1 cellular context compared by ENCODE assay signal in the genomic region with DNA sequence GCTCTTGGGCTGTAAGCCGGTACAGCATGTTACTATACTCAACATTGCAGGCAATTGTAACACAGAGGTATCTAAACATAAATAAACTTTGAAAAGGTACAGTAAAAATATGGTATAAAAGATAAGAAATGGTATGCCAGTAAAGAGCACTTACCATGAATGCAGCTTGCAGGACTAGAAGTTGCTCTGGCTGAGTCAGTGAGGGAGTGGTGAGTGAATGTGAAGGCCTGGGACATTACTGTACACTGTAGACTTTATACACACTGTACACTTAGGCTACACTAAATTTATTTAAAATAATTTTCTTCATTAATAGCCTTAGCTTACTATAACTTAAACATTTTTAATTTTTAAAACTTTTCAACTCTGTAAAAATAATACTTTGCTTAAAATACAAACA.
TF ChIP-seq lines count a peak whose summit lies in the region.

No MANE protein-coding gene starts in this region.

TF ChIP-seq in IMR-90, 13 proteins besides CTCF, POLR2A, EP300 and RAD21:
- TF ChIP-seq MXI1 (IDR thresholded peaks at IDR 0.05; ENCODE audit: borderline replicate concordance, low read depth, low read length) (no peak), MAZ (IDR thresholded peaks at IDR 0.05; ENCODE audit: borderline replicate concordance, low read depth, low read length) (no peak), CEBPB (IDR thresholded peaks at IDR 0.05; ENCODE audit: low read depth, low read length) (no peak), RCOR1 (IDR thresholded peaks at IDR 0.05; ENCODE audit: insufficient replicate concordance, low read length) (no peak), NFE2L2 (IDR thresholded peaks at IDR 0.05; ENCODE audit: low read depth, low read length) (no peak), FOS (IDR thresholded peaks at IDR 0.05; ENCODE audit: low read depth, low read length) (no peak), MAFK (IDR thresholded peaks at IDR 0.05; ENCODE audit: low read depth, low read length) (no peak), CHD1 (IDR thresholded peaks at IDR 0.05; ENCODE audit: low read depth, low read length) (no peak), SMC3 (IDR thresholded peaks at IDR 0.05; ENCODE audit: low read depth, low read length) (no peak), BHLHE40 (IDR thresholded peaks at IDR 0.05; ENCODE audit: low read depth, low read length) (no peak)
- TF ChIP-seq, protein P1, sequence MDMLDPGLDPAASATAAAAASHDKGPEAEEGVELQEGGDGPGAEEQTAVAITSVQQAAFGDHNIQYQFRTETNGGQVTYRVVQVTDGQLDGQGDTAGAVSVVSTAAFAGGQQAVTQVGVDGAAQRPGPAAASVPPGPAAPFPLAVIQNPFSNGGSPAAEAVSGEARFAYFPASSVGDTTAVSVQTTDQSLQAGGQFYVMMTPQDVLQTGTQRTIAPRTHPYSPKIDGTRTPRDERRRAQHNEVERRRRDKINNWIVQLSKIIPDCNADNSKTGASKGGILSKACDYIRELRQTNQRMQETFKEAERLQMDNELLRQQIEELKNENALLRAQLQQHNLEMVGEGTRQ (IDR thresholded peaks at IDR 0.05; ENCODE audit: low read depth, low read length) = no peak
